Comparison of ENCODE assay signal across 1 cellular context in the genomic region with DNA sequence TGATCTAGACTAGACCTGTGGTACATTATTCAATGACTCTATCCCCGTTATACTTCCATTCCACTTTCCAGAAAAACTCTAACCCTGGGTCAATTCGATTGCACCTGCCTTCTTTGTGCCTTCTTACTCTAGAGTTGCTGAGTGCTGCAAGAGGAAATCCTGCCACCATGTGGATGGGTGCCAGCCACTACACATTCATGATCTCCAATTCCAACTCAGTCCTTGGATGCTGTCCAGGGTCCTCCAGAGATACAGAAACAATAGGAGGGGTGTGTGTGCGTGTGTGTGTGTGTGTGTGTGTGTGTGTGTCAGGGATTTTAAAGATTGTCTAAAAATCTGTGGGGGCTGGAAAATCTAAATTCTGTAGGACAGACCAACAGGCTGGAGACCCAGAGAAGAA.
A peak's percentile ranks its signal among the peaks of the same experiment; 100 is the strongest.
TF ChIP-seq lines count a peak whose summit lies in the region.

No MANE protein-coding gene starts in this region.

TF ChIP-seq in HEK293, 187 proteins besides CTCF, POLR2A, EP300 and RAD21 (continued from another document):
- TF ChIP-seq ZNF692 (tag by site-specific recombination; IDR thresholded peaks at IDR 0.05) (peak; percentile 80), ZNF561 (tag by site-specific recombination; IDR thresholded peaks at IDR 0.05; ENCODE audit: borderline replicate concordance) (no peak), ZNF747 (tag by site-specific recombination; IDR thresholded peaks at IDR 0.05) (no peak), ZNF549 (tag by site-specific recombination; IDR thresholded peaks at IDR 0.05) (no peak), ZBTB6 (tag by site-specific recombination; IDR thresholded peaks at IDR 0.05) (no peak), ZNF501 (tag by site-specific recombination; IDR thresholded peaks at IDR 0.05) (no peak), ZNF354C (tag by site-specific recombination; IDR thresholded peaks at IDR 0.05; ENCODE audit: borderline replicate concordance, low read depth) (no peak), GFI1B (tag by site-specific recombination; IDR thresholded peaks at IDR 0.05) (no peak), ZNF26 (tag by site-specific recombination; IDR thresholded peaks at IDR 0.05) (no peak), KLF8 (tag by site-specific recombination; IDR thresholded peaks at IDR 0.05) (peak; percentile 49; the same call in 1 of the 2 replicates), IKZF3 (tag by site-specific recombination; IDR thresholded peaks at IDR 0.05) (0 out of 2 replicates have a peak, but pooled peaks have one; percentile 9), ZNF664 (tag by site-specific recombination; IDR thresholded peaks at IDR 0.05) (no peak), ZNF366 (tag by site-specific recombination; conservative IDR thresholded peaks at IDR 0.05) (0 out of 2 replicates have a peak, but pooled peaks have one; percentile 28), ZBTB17 (tag by site-specific recombination; IDR thresholded peaks at IDR 0.05) (peak; percentile 86), ZFP69B (tag by site-specific recombination; IDR thresholded peaks at IDR 0.05) (0 out of 2 replicates have a peak, but pooled peaks have one; percentile 24), ZBTB1 (tag by site-specific recombination; IDR thresholded peaks at IDR 0.05) (no peak), ZNF132 (tag by site-specific recombination; IDR thresholded peaks at IDR 0.05; ENCODE audit: borderline replicate concordance) (no peak), GLIS1 (tag by site-specific recombination; IDR thresholded peaks at IDR 0.05) (0 out of 2 replicates have a peak, but pooled peaks have one; percentile 11), MZF1 (tag by site-specific recombination; IDR thresholded peaks at IDR 0.05; ENCODE audit: borderline replicate concordance) (no peak), ZNF654 (tag by site-specific recombination; IDR thresholded peaks at IDR 0.05; ENCODE audit: low read depth) (peak; percentile 95), PBX3 (CRISPR knock-in tag; IDR thresholded peaks at IDR 0.05) (no peak), ZSCAN4 (tag by site-specific recombination; IDR thresholded peaks at IDR 0.05) (peak; percentile 88), ZNF335 (tag by site-specific recombination; conservative IDR thresholded peaks at IDR 0.05) (0 out of 2 replicates have a peak, but pooled peaks have one; percentile 37), KLF9 (tag by site-specific recombination; IDR thresholded peaks at IDR 0.05; ENCODE audit: low read depth) (peak; percentile 37; the same call in 1 of the 2 replicates), SETDB1 (IDR thresholded peaks at IDR 0.05; ENCODE audit: insufficient read length, low read length) (no peak)
- TF ChIP-seq, protein P1, sequence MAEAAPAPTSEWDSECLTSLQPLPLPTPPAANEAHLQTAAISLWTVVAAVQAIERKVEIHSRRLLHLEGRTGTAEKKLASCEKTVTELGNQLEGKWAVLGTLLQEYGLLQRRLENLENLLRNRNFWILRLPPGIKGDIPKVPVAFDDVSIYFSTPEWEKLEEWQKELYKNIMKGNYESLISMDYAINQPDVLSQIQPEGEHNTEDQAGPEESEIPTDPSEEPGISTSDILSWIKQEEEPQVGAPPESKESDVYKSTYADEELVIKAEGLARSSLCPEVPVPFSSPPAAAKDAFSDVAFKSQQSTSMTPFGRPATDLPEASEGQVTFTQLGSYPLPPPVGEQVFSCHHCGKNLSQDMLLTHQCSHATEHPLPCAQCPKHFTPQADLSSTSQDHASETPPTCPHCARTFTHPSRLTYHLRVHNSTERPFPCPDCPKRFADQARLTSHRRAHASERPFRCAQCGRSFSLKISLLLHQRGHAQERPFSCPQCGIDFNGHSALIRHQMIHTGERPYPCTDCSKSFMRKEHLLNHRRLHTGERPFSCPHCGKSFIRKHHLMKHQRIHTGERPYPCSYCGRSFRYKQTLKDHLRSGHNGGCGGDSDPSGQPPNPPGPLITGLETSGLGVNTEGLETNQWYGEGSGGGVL (tag by site-specific recombination; IDR thresholded peaks at IDR 0.05) = peak; percentile 54
TF ChIP-seq in HEK293: peak in this region for 15.
